Comparison of ENCODE assay signal across 21 cellular contexts in the genomic region with DNA sequence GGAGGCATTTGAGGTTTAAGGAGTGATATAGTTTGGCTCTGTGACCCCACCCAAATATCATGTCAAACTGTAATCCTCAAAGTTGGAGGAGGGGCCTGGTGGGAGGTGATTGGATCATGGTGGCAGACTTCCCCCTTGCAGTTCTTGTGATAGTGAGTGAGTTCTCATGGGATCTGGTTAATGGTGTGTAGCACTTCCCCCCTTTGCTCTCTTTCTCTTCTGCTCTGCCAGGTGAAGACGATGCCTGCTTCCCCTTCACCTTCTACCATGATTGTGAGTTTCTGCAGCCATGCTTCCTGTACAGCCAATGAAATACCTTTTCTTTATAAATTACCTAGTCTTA. TPM values are rescaled to one million over a fixed set of nuclear protein-coding genes. Genes with fewer than 3 reads are reported as not detected.
DNase-seq lines count a peak whose midpoint lies in the region; ATAC-seq, FAIRE-seq and TF ChIP-seq lines count a peak whose summit lies in the region.
"Had no signal": no experiment of that assay in that cellular context is flagged by ENCODE, and none has a peak within 500 bp of the region (broad histone marks: within the 10 kb centered on the region; RNA-seq: fewer than 3 reads in every experiment).

No MANE protein-coding gene starts in this region.

- POLR2A ChIA-PET in activated CD4-positive, alpha-beta T cell treated with anti-CD3 and anti-CD28 coated beads, Interleukin-2, amount 10 ng/mL, durations not matched to agents 7 days and 5 days (lab: Charles Lee): no interaction called here
- POLR2A ChIA-PET in K562 (lab: Yijun Ruan, JAX) (interaction anchor here (1.7 kb wide), 1 partner anchor 9 kb away, joined by 3 read pairs; no protein-coding TSS in a partner anchor), Caco-2 (lab: Charles Lee) (no interaction called here)

- H3K9ac ChIP-seq in K562 (ENCODE audit: insufficient read depth in 1 of 2, low read depth in 2 of 2, low read length in 2 of 2): peak overlapping the region in 1 of 2 experiments; percentile 81; a peak in 1 of 4 replicates
- H3K9ac ChIP-seq: BLaER1 had no signal

- H3K36me3 ChIP-seq in K562 (ENCODE audit: control insufficient read depth, insufficient read depth, low read length) (peaks cover 21% of the 10 kb centered on the region), Caco-2 (ENCODE audit: control insufficient read depth, insufficient read depth, low read length) (no peaks in the 10 kb centered on the region; the same call in 1 of the 2 replicates)

- intact Hi-C loops in K562 (cut with micrococcal nuclease) (loop anchor here (5.0 kb wide), 1 partner anchor 341 kb away; a partner anchor contains a TSS), natural killer cell (cut with micrococcal nuclease) (loop anchor here (10.0 kb wide), 1 partner anchor 149 kb away; a partner anchor contains a TSS), Caco-2 (cut with micrococcal nuclease; ENCODE audit: unreplicated experiment) (no loop called here), left cardiac atrium (cut with DNase I) (loop anchor here (5.0 to 10.0 kb wide), 3 partner anchors 149 to 681 kb away; a partner anchor contains a TSS)

- 22% methylated on average over 1 of the region's 1 CpG for WGBS in K562 (ENCODE audit: insufficient coverage, low coverage, missing lambda C conversion rate)

- no peak for TF ChIP-seq POLR2A in K562 (conservative IDR thresholded peaks at IDR 0.05)

- H2AFZ ChIP-seq in K562 (ENCODE audit: low read depth, low read length): peak overlapping the region; percentile 73

- H3K9me1 ChIP-seq in K562 (ENCODE audit: control insufficient read depth, insufficient read depth, low read length): peaks cover under 1% of the 10 kb centered on the region

- H3K9me3 ChIP-seq in K562 (replicated peaks; ENCODE audit: control insufficient read depth, insufficient read depth, low read depth, low read length) (0 out of 2 replicates have a peak, but pooled peaks cover 3% of the 10 kb centered on the region), Caco-2 (no peaks in the 10 kb centered on the region)
- H3K9me3 ChIP-seq: A549, BLaER1, testis had no signal

- peak overlapping the region; percentile 87 for H3K27ac Mint-ChIP-seq in activated CD4-positive, alpha-beta T cell treated with anti-CD3 and anti-CD28 coated beads, Interleukin-2, amount 10 ng/mL, durations not matched to agents 7 days and 5 days
- H3K27ac Mint-ChIP-seq in IgD-negative memory B cell: peak overlapping the region in 2 of 3 donors; percentile 27 to 52
- peak overlapping the region; percentile 82 to 89 for H3K27ac Mint-ChIP-seq in natural killer cell
- H3K27ac Mint-ChIP-seq in Caco-2 (ENCODE audit: unreplicated experiment): no peak overlapping the region

- peaks cover 27% of the 10 kb centered on the region for H3K27me3 Mint-ChIP-seq in activated CD4-positive, alpha-beta T cell treated with anti-CD3 and anti-CD28 coated beads, Interleukin-2, amount 10 ng/mL, durations not matched to agents 7 days and 5 days
- H3K27me3 Mint-ChIP-seq in IgD-negative memory B cell (peaks cover 7% of the 10 kb centered on the region), natural killer cell (ENCODE audit: low read depth in 2 of 2) (peaks cover 3 to 22% of the 10 kb centered on the region in 2 donors), Caco-2 (ENCODE audit: insufficient read depth, unreplicated experiment) (no peaks in the 10 kb centered on the region)

- ATAC-seq in K562 (peak; percentile 3), natural killer cell (no peak), GM18868 (IDR thresholded peaks at IDR 0.05; ENCODE audit: unreplicated experiment) (no peak), left cardiac atrium (no peak)
- ATAC-seq: A549; foreskin keratinocyte; SK-N-SH treated with all-trans-retinoic acid at 6 μM for 48 hours; stimulated activated effector memory CD8-positive, alpha-beta T cell treated with anti-CD3 and anti-CD28 coated beads, Interleukin-12 subunit alpha, Interleukin-12 subunit beta, amount 100 ng/mL, for 72 hours had no signal

- 0 out of 2 replicates have a peak, but pooled peaks have one; percentile 9 for TF ChIP-seq EP300 in K562 (IDR thresholded peaks at IDR 0.05; ENCODE audit: low read length)

- FAIRE-seq in K562 (lab: Jason Lieb, UNC): peak; percentile 15
- FAIRE-seq: A549, kidney had no signal

- H3K4me2 ChIP-seq in K562 (ENCODE audit: insufficient read depth, low read length): peak overlapping the region; percentile 80; the same call in 1 of the 2 replicates
- H3K4me2 ChIP-seq: A549, BLaER1 had no signal

- peak overlapping the region; percentile 96 for H3K27ac ChIP-seq in K562 (ENCODE audit: extremely low read depth, low read depth, low read length)
- H3K27ac ChIP-seq: A549, BLaER1, foreskin keratinocyte, RWPE1, testis had no signal

- H3K27me3 ChIP-seq in K562 (ENCODE audit: control insufficient read depth in 2 of 2, insufficient read depth in 2 of 2, low read length in 2 of 2) (no peaks in the 10 kb centered on the region), Caco-2 (replicated peaks; ENCODE audit: control insufficient read depth, insufficient read depth, low read length) (no peaks in the 10 kb centered on the region)
- H3K27me3 ChIP-seq: BLaER1, foreskin keratinocyte, testis had no signal

- in situ Hi-C loops in K562 (cut with MboI): loop anchor here (10.0 kb wide), 1 partner anchor 429 kb away; no protein-coding TSS in a partner anchor

- H3K9me3 Mint-ChIP-seq in activated CD4-positive, alpha-beta T cell treated with anti-CD3 and anti-CD28 coated beads, Interleukin-2, amount 10 ng/mL, durations not matched to agents 7 days and 5 days: no peaks in the 10 kb centered on the region
- H3K9me3 Mint-ChIP-seq in IgD-negative memory B cell (no peaks in the 10 kb centered on the region), natural killer cell (peaks cover 0 to 3% of the 10 kb centered on the region in 2 donors), Caco-2 (ENCODE audit: unreplicated experiment) (peaks cover 14% of the 10 kb centered on the region)

- no peaks in the 10 kb centered on the region for H4K20me1 ChIP-seq in K562 (replicated peaks; ENCODE audit: control insufficient read depth, insufficient read depth, low read length)
- H4K20me1 ChIP-seq: BLaER1 had no signal

- peaks cover 20% of the 10 kb centered on the region for H3K36me3 Mint-ChIP-seq in activated CD4-positive, alpha-beta T cell treated with anti-CD3 and anti-CD28 coated beads, Interleukin-2, amount 10 ng/mL, durations not matched to agents 7 days and 5 days (ENCODE audit: low read depth)
- H3K36me3 Mint-ChIP-seq in IgD-negative memory B cell (peaks cover 5% of the 10 kb centered on the region), natural killer cell (peaks cover 2% of the 10 kb centered on the region), Caco-2 (ENCODE audit: insufficient read depth, unreplicated experiment) (peaks cover 16% of the 10 kb centered on the region)

- CTCF ChIA-PET in activated CD4-positive, alpha-beta T cell treated with anti-CD3 and anti-CD28 coated beads, Interleukin-2, amount 10 ng/mL, durations not matched to agents 7 days and 5 days (lab: Charles Lee): no interaction called here
- CTCF ChIA-PET in K562 (lab: Yijun Ruan, JAX; ENCODE audit: low intra/inter-chr PET ratio): no interaction called here
- CTCF ChIA-PET in Caco-2 (lab: Charles Lee): no interaction called here

- peak overlapping the region; percentile 88 for H3K4me3 Mint-ChIP-seq in activated CD4-positive, alpha-beta T cell treated with anti-CD3 and anti-CD28 coated beads, Interleukin-2, amount 10 ng/mL, durations not matched to agents 7 days and 5 days
- peak overlapping the region in 2 of 4 donors; percentile 88 to 91 for H3K4me3 Mint-ChIP-seq in IgD-negative memory B cell
- H3K4me3 Mint-ChIP-seq in natural killer cell: peak overlapping the region; percentile 94
- H3K4me3 Mint-ChIP-seq in Caco-2 (ENCODE audit: unreplicated experiment): no peak overlapping the region
- H3K4me3 Mint-ChIP-seq: stimulated activated effector memory CD8-positive, alpha-beta T cell treated with anti-CD3 and anti-CD28 coated beads, Interleukin-12 subunit alpha, Interleukin-12 subunit beta, amount 100 ng/mL, for 72 hours had no signal

- no peak for DNase-seq in activated CD4-positive, alpha-beta T cell treated with anti-CD3 and anti-CD28 coated beads, Interleukin-2, amount 10 ng/mL, durations not matched to agents 7 days and 5 days
- no peak for DNase-seq in activated CD4-positive, alpha-beta T cell treated with anti-CD3 and anti-CD28 coated beads for 48 hours
- DNase-seq in K562 (ENCODE audit: extremely low read depth in 1 of 4, low spot score in 3 of 4) (peak in 1 of 4 experiments; percentile 73), natural killer cell (no peak), Caco-2 (no peak), left cardiac atrium (no peak)
- DNase-seq: activated CD8-positive, alpha-beta T cell treated with anti-CD3 and anti-CD28 coated beads, Interleukin-2, amount 10 ng/mL, durations not matched to agents 7 days and 5 days; foreskin keratinocyte; kidney; NCI-H1105 treated with DMSO at 0.1 percent for 48 hours; NCI-H2081 treated with DMSO at 0.1 percent for 48 hours; NCI-H510A; testis had no signal

- H3K79me2 ChIP-seq in K562 (ENCODE audit: control insufficient read depth, insufficient read depth, low read length): peaks cover 36% of the 10 kb centered on the region

- TF ChIP-seq RAD21 in K562 (CRISPR knock-in tag; conservative IDR thresholded peaks at IDR 0.05 in 1 of 2, IDR thresholded peaks at IDR 0.05 in 1 of 2): no peak

- BruUV-seq in K562 (replicated peaks; lab: Mats Ljungman, UMichigan) (no TSS peak), Caco-2 (replicated peaks; lab: Mats Ljungman, UMichigan) (no TSS peak)

- TF ChIP-seq CTCF in K562 (IDR thresholded peaks at IDR 0.05 in 2 of 3, conservative IDR thresholded peaks at IDR 0.05 in 1 of 3; ENCODE audit: insufficient read depth in 2 of 3, low read depth in 1 of 3, low read length in 3 of 3) (no peak), natural killer cell (IDR thresholded peaks at IDR 0.05) (no peak), Caco-2 (IDR thresholded peaks at IDR 0.05; ENCODE audit: insufficient read depth in 1 of 2, low read depth in 1 of 2, low read length in 1 of 2, severe bottlenecking in 1 of 2, unreplicated experiment in 1 of 2) (no peak)

- H3K4me3 ChIP-seq in K562 (no peak overlapping the region), Caco-2 (ENCODE audit: low read depth, low read length) (no peak overlapping the region)
- H3K4me3 ChIP-seq: A549, BLaER1, lung, testis had no signal

- H3K4me1 Mint-ChIP-seq in activated CD4-positive, alpha-beta T cell treated with anti-CD3 and anti-CD28 coated beads, Interleukin-2, amount 10 ng/mL, durations not matched to agents 7 days and 5 days: peaks cover 46% of the 10 kb centered on the region
- H3K4me1 Mint-ChIP-seq in IgD-negative memory B cell (peaks cover 16 to 32% (median 29%) of the 10 kb centered on the region in 3 donors), natural killer cell (peaks cover 41 to 46% of the 10 kb centered on the region in 2 donors), Caco-2 (ENCODE audit: low read depth, unreplicated experiment) (peaks cover 38% of the 10 kb centered on the region)

- H3K4me1 ChIP-seq in K562 (replicated peaks in 1 of 2; ENCODE audit: control insufficient read depth in 2 of 2, insufficient read depth in 2 of 2, low read length in 2 of 2) (peaks cover 16 to 61% of the 10 kb centered on the region in 2 experiments), Caco-2 (peaks cover 29% of the 10 kb centered on the region)

RNA-seq across cellular contexts. Expression of a gene that starts 1.7 kb away (rescaled TPM):
- 10 to 100 TPM; 49.1 to 64.4 TPM for total RNA-seq in activated CD4-positive, alpha-beta T cell treated with anti-CD3 and anti-CD28 coated beads, Interleukin-2, amount 10 ng/mL, durations not matched to agents 7 days and 5 days
- polyA plus RNA-seq in IgD-negative memory B cell (80.4 TPM), K562 (2011; rRNA removed) (307 and 436 TPM in 2 replicates), K562 (2014; fragmentation: Illumina TruSeq; extraction: Trizol) (284 and 294 TPM in 2 replicates), K562 (2014; fragmentation: Nextera tagmentation; extraction: Ambion mirVana) (100 to 1,000 TPM; 587 to 632 TPM), K562 (2014; rRNA removed) (368 and 418 TPM in 2 replicates)
- total RNA-seq in K562 (2011; cell fraction: chromatin; rRNA removed; ENCODE audit: low replicate concordance): 73.9 and 153 TPM in 2 replicates
- 49.4 and 70.0 TPM in 2 replicates for total RNA-seq in K562 (2011; cell fraction: nucleolus; rRNA removed)
- total RNA-seq in K562 (2011; cell fraction: nucleoplasm; rRNA removed): 113 and 160 TPM in 2 replicates
- total RNA-seq in K562 (2014; rRNA removed) (257 and 288 TPM in 2 replicates), K562 (2014; rRNA removed; fragmentation: Illumina TruSeq; extraction: Trizol) (291 and 320 TPM in 2 replicates), K562 (2015; rRNA removed; fragmentation: Illumina TruSeq; extraction: Trizol) (212 and 219 TPM in 2 replicates), K562 (2021) (193 and 194 TPM in 2 replicates), natural killer cell (10 to 100 TPM; 53.5 to 87.5 (median 57.3) TPM), Caco-2 (2022) (62.1 and 66.5 TPM in 2 replicates), left cardiac atrium (10 to 100 TPM; 78.1 to 80.3 TPM)
- 294 and 307 TPM in 2 replicates for polyA plus RNA-seq in K562 (2011; cell fraction: cytosol; rRNA removed)
- polyA plus RNA-seq in K562 (2011; cell fraction: nucleus; rRNA removed): 134 and 184 TPM in 2 replicates
- polyA plus RNA-seq in K562 (2012): 183 and 267 TPM in 2 replicates
- polyA minus RNA-seq in K562 (2011; rRNA and poly(A)+ RNA removed): 185 and 206 TPM in 2 replicates
- 56.4 and 57.5 TPM in 2 replicates for polyA minus RNA-seq in K562 (2011; cell fraction: cytosol; rRNA and poly(A)+ RNA removed)
- polyA minus RNA-seq in K562 (2011; cell fraction: nucleus; rRNA and poly(A)+ RNA removed): 77.5 and 119 TPM in 2 replicates
